In the genomic region with DNA sequence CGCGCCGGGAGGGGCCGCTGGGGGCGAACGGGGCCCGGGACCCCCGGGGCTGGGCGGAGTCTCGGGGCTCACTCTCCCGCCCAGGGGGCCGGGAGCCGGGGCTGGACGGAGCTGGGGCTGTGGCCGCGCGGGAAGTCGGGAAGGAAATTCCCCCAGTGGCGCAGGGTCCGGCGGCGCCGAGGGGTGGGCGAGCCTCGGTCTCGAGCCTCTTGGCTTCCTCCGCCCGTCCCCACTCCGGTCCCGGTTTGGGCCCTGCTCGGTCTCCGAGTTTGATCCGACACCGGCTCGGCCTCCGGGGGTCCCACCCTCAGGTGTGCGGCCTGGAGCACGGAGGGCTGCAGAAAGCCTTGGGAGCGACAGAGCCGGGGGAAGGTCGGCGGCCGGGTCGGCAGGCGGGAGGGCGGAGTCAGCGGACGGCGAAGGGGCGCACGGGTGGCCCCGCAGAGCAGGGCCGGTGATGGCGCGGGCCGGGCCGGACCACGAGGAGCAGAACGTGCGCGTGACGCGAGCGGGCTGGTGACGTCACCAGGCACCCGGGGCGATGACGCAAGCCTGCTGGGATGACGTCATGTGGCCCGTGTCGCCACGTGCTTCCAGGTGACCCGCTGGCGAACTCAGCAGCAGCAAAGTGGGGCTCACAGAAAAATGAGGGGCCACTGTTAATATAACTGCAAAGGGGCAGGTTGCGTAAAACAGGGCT, we compare ENCODE assay signal across 8 cellular contexts. TPM values are rescaled to one million over a fixed set of nuclear protein-coding genes. Genes with fewer than 3 reads are reported as not detected.
DNase-seq lines count a peak whose midpoint lies in the region; ATAC-seq, FAIRE-seq and TF ChIP-seq lines count a peak whose summit lies in the region.

No MANE protein-coding gene starts in this region.

- no peaks in the 10 kb centered on the region for H3K79me2 ChIP-seq in keratinocyte (ENCODE audit: control insufficient read depth, insufficient read depth, low read length)

- peak; percentile 2; the same call in 1 of the 2 replicates for TF ChIP-seq POLR2A in IMR-90 (IDR thresholded peaks at IDR 0.05; ENCODE audit: low read depth, low read length)

- H3K4ac ChIP-seq in IMR-90 (ENCODE audit: low read depth, low read length), result peak overlapping the region; percentile 88

- peak overlapping the region; percentile 21 for H4K5ac ChIP-seq in IMR-90 (ENCODE audit: low read depth, low read length)

- H3K4me1 Mint-ChIP-seq in WTC11, result peaks cover 15% of the 10 kb centered on the region

- H2AK5ac ChIP-seq in IMR-90 (ENCODE audit: low read depth, low read length), result peak overlapping the region; percentile 8

- ATAC-seq in IMR-90 (ENCODE audit: low read depth) (peak; percentile 70), WTC11 (peak; percentile 20), HG03159 (IDR thresholded peaks at IDR 0.05; ENCODE audit: unreplicated experiment) (no peak)

- H3K36me3 Mint-ChIP-seq in WTC11, result no peaks in the 10 kb centered on the region

- H3K27ac Mint-ChIP-seq in WTC11, result peak overlapping the region; percentile 92; the same call in 1 of the 2 replicates

- TF ChIP-seq RAD21 in IMR-90 (IDR thresholded peaks at IDR 0.05; ENCODE audit: low read length), result no peak

- H3K18ac ChIP-seq in IMR-90 (ENCODE audit: low read depth, low read length), result peak overlapping the region; percentile 7; the same call in 1 of the 2 replicates

- H3K4me1 ChIP-seq in IMR-90 (ENCODE audit: control insufficient read depth, insufficient read depth, low read length) (peaks cover 10% of the 10 kb centered on the region), keratinocyte (ENCODE audit: control insufficient read depth, extremely low read depth, insufficient read depth, low read length) (peaks cover 18% of the 10 kb centered on the region)

- peak overlapping the region; percentile 94 for H2AK9ac ChIP-seq in IMR-90 (replicated peaks; ENCODE audit: low read depth, low read length, poor library complexity)

- peak overlapping the region; percentile 48; the same call in 1 of the 2 replicates for H2BK120ac ChIP-seq in IMR-90 (ENCODE audit: low read depth, low read length)

- CTCF ChIA-PET in IMR-90 (lab: Yijun Ruan, JAX) (interaction anchor here (1.0 kb wide), 1 partner anchor 13 kb away, joined by 3 read pairs; a partner anchor contains a TSS), WTC11 (lab: Charles Lee) (interaction anchor here (0.6 to 4.1 kb wide), 15 partner anchors 9 to 339 kb away, joined by 3 to 47 read pairs (median 11); a partner anchor contains a TSS)

- no peaks in the 10 kb centered on the region for H3K9me3 Mint-ChIP-seq in WTC11

- no peaks in the 10 kb centered on the region for H3K27me3 ChIP-seq in IMR-90 (ENCODE audit: control insufficient read depth, insufficient read depth, low read length)
- peaks cover 2% of the 10 kb centered on the region for H3K27me3 ChIP-seq in bronchial epithelial cell (ENCODE audit: control insufficient read depth, insufficient read depth, low read length)
- H3K27me3 ChIP-seq in keratinocyte (ENCODE audit: control insufficient read depth, extremely low read depth, insufficient read depth, low read length), result peaks cover 30% of the 10 kb centered on the region

- H2BK20ac ChIP-seq in IMR-90 (ENCODE audit: low read depth, low read length), result no peak overlapping the region

- dilution Hi-C loops in IMR-90 (cut with HindIII; ENCODE audit: low sequenced_read_pairs, unreplicated experiment), result no loop called here
- dilution Hi-C loops in keratinocyte (cut with MboI; ENCODE audit: extremely low pct_ligation_motif_present, low sequenced_read_pairs), result no loop called here

- H4K91ac ChIP-seq in IMR-90 (ENCODE audit: insufficient read depth, low read depth, low read length), result peak overlapping the region; percentile 69

- H3K36me3 ChIP-seq in IMR-90 (ENCODE audit: control insufficient read depth, insufficient read depth, low read length) (no peaks in the 10 kb centered on the region), bronchial epithelial cell (ENCODE audit: control insufficient read depth, insufficient read depth, low read length) (no peaks in the 10 kb centered on the region), keratinocyte (ENCODE audit: control insufficient read depth in 2 of 2, extremely low read depth in 1 of 2, insufficient read depth in 2 of 2, low read length in 2 of 2) (no peaks in the 10 kb centered on the region)

- DNase-seq in GM03348 (ENCODE audit: low spot score), result peak; percentile 92
- DNase-seq in IMR-90, result peak; percentile 89
- DNase-seq in WTC11 (ENCODE audit: low spot score), result peak; percentile 75
- peak; percentile 52 for DNase-seq in bronchial epithelial cell (ENCODE audit: low read depth)
- DNase-seq in keratinocyte (ENCODE audit: low read depth, low spot score), result no peak
- peak; percentile 57 to 67 (median 57) for DNase-seq in stimulated activated CD4-positive, alpha-beta T cell treated with anti-CD3 and anti-CD28 coated beads, Interleukin-12 subunit alpha, Interleukin-12 subunit beta, amount 100 ng/mL, for 48 hours (ENCODE audit: low read depth in 2 of 3, low spot score in 1 of 3)
- no peak for DNase-seq in iPS-NIHi7 (ENCODE audit: extremely low spot score)

- WGBS in IMR-90 (ENCODE audit: extremely low coverage in 2 of 2, insufficient read length in 1 of 2), 2 experiments, result 1% methylated on average over 58 of the region's 75 CpGs; no CpG with 5 or more reads in 1 of the 2 experiments

- FAIRE-seq in bronchial epithelial cell (lab: Jason Lieb, UNC), result no peak
- peak; percentile 56 for FAIRE-seq in keratinocyte (lab: Jason Lieb, UNC)

- H4K20me1 ChIP-seq in IMR-90 (ENCODE audit: insufficient read depth, low read length) (peaks cover 9% of the 10 kb centered on the region), keratinocyte (ENCODE audit: control insufficient read depth, extremely low read depth, insufficient read depth, low read length) (peaks cover 5% of the 10 kb centered on the region)

- no peak overlapping the region; the same call in 1 of the 2 replicates for H3K56ac ChIP-seq in IMR-90 (ENCODE audit: extremely low read depth, insufficient read depth, low read length)

- H3K4me3 Mint-ChIP-seq in WTC11, result peak overlapping the region; percentile 70

- POLR2A ChIA-PET in IMR-90 (lab: Charles Lee; ENCODE audit: unreplicated experiment) (no interaction called here), WTC11 (lab: Charles Lee) (interaction anchor here (1.4 to 2.9 kb wide), 2 partner anchors 13 to 19 kb away, joined by 8 to 11 read pairs; a partner anchor contains a TSS)

- peak overlapping the region; percentile 42 for H2BK5ac ChIP-seq in IMR-90 (ENCODE audit: low read depth, low read length, poor library complexity, severe bottlenecking)

- peak overlapping the region; percentile 18 for H3K14ac ChIP-seq in IMR-90 (replicated peaks; ENCODE audit: low read depth, low read length)

- H3K27ac ChIP-seq in IMR-90 (ENCODE audit: insufficient read depth, low read length), result peak overlapping the region; percentile 84
- H3K27ac ChIP-seq in keratinocyte (ENCODE audit: control insufficient read depth, insufficient read depth, low read length), result peak overlapping the region; percentile 86

- peak overlapping the region; percentile 89 for H2AFZ ChIP-seq in IMR-90 (replicated peaks; ENCODE audit: low read length, poor library complexity)
- peak overlapping the region; percentile 19 for H2AFZ ChIP-seq in keratinocyte (ENCODE audit: control insufficient read depth, low read length)

- H3K9me3 ChIP-seq in IMR-90 (ENCODE audit: control insufficient read depth, insufficient read depth, low read length), result no peaks in the 10 kb centered on the region
- no peaks in the 10 kb centered on the region for H3K9me3 ChIP-seq in keratinocyte (ENCODE audit: control insufficient read depth, low read depth, low read length)

- intact Hi-C loops in IMR-90 (cut with micrococcal nuclease), result loop anchor here (5.0 kb wide), 1 partner anchor 57 kb away; no protein-coding TSS in a partner anchor

- peak overlapping the region; percentile 29; the same call in 1 of the 2 replicates for H3K23ac ChIP-seq in IMR-90 (ENCODE audit: low read depth, low read length)

- 0 out of 2 replicates have a peak, but pooled peaks have one; percentile 11 for TF ChIP-seq CTCF in IMR-90 (conservative IDR thresholded peaks at IDR 0.05; ENCODE audit: low read depth, low read length)
- TF ChIP-seq CTCF in WTC11 (IDR thresholded peaks at IDR 0.05), result no peak
- TF ChIP-seq CTCF in bronchial epithelial cell (IDR thresholded peaks at IDR 0.05; ENCODE audit: insufficient read depth, low read length, severe bottlenecking), result no peak
- no peak for TF ChIP-seq CTCF in keratinocyte (optimal IDR thresholded peaks at IDR 0.05 in 1 of 3, IDR thresholded peaks at IDR 0.05 in 1 of 3, conservative IDR thresholded peaks at IDR 0.05 in 1 of 3; ENCODE audit: extremely low read depth in 1 of 3, insufficient read depth in 2 of 3, low read length in 3 of 3)

- peak overlapping the region; percentile 68 for H3K4me2 ChIP-seq in IMR-90 (ENCODE audit: low read depth, low read length)
- peak overlapping the region; percentile 82 for H3K4me2 ChIP-seq in keratinocyte (ENCODE audit: control insufficient read depth, extremely low read depth, insufficient read depth, low read depth, low read length)

- H2BK15ac ChIP-seq in IMR-90 (ENCODE audit: low read depth, low read length), result no peak overlapping the region; the same call in 2 of the 3 replicates

- peaks cover 75% of the 10 kb centered on the region for H3K27me3 Mint-ChIP-seq in WTC11 (ENCODE audit: low read depth)

- H3K9ac ChIP-seq in IMR-90 (ENCODE audit: low read depth, low read length) (peak overlapping the region; percentile 59), keratinocyte (ENCODE audit: control insufficient read depth, extremely low read depth, insufficient read depth, low read length) (peak overlapping the region; percentile 91)

- in situ Hi-C loops in IMR-90 (cut with MboI; ENCODE audit: low sequenced_read_pairs), result no loop called here

- H3K9me1 ChIP-seq in IMR-90 (ENCODE audit: insufficient read depth, low read length) (no peaks in the 10 kb centered on the region), keratinocyte (ENCODE audit: control insufficient read depth, extremely low read depth, insufficient read depth, low read length) (no peaks in the 10 kb centered on the region)

- no TSS peak for BruUV-seq in IMR-90 (replicated peaks; lab: Mats Ljungman, UMichigan)

- H3K79me1 ChIP-seq in IMR-90 (ENCODE audit: low read depth in 1 of 2, low read length in 2 of 2), result peaks cover 9 to 35% of the 10 kb centered on the region in 2 experiments; a peak in 3 of 4 replicates

- H3K4me3 ChIP-seq in IMR-90 (ENCODE audit: insufficient read depth, low read depth, low read length) (peak overlapping the region; percentile 59), bronchial epithelial cell (ENCODE audit: low read depth, low read length) (peak overlapping the region; percentile 72), keratinocyte (ENCODE audit: control insufficient read depth in 2 of 3, extremely low read depth in 1 of 3, insufficient read depth in 2 of 3, low read depth in 1 of 3, low read length in 3 of 3) (peak overlapping the region; percentile 59 to 80 (median 66))

- peak overlapping the region; percentile 51 to 85 for H4K8ac ChIP-seq in IMR-90 (ENCODE audit: low read depth in 2 of 2, low read length in 2 of 2)

RNA-seq across cellular contexts. Expression of a gene that starts 0.6 kb away (rescaled TPM):
- total RNA-seq in IMR-90 (2012; rRNA removed) (1.4 and 3.1 TPM in 2 replicates), WTC11 (2021) (4.5 to 10.7 TPM (median 8.3 TPM) in 3 replicates), bronchial epithelial cell (42.6 and 83.5 TPM in 2 replicates)
- polyA plus RNA-seq in IMR-90 (2012; rRNA removed) (11.7 and 18.9 TPM in 2 replicates), keratinocyte (3.0 to 14.7 TPM (median 3.1 TPM) in 3 replicates)
- 21.4 and 27.9 TPM in 2 replicates for polyA plus RNA-seq in IMR-90 (2012; cell fraction: cytosol; rRNA removed)
- 217 and 369 TPM in 2 replicates for polyA plus RNA-seq in IMR-90 (2012; cell fraction: nucleus; rRNA removed; ENCODE audit: low replicate concordance)
- polyA plus RNA-seq in keratinocyte (2011; ENCODE audit: low read depth), result 9.0 TPM
- polyA plus RNA-seq in keratinocyte (2011; cell fraction: cytosol; rRNA removed), result 4.3 and 19.7 TPM in 2 replicates
- 35.8 and 69.8 TPM in 2 replicates for polyA plus RNA-seq in keratinocyte (2011; cell fraction: nucleus; rRNA removed)
- polyA plus RNA-seq in keratinocyte (2012; ENCODE audit: low replicate concordance), result 4.7 and 19.6 TPM in 2 replicates
- polyA minus RNA-seq in keratinocyte, result 0.35 to 0.79 TPM (median 0.76 TPM) in 3 replicates
- polyA minus RNA-seq in keratinocyte (2011; cell fraction: cytosol; rRNA and poly(A)+ RNA removed), result 22.4 TPM
- 5.4 and 11.4 TPM in 2 replicates for polyA minus RNA-seq in keratinocyte (2011; cell fraction: nucleus; rRNA and poly(A)+ RNA removed)

RNA-seq across cellular contexts. Expression of a gene that starts 12.8 kb away (rescaled TPM):
- total RNA-seq in IMR-90 (2012; rRNA removed) (92.2 and 105 TPM in 2 replicates), WTC11 (2021) (29.5 to 38.3 TPM (median 36.1 TPM) in 3 replicates), bronchial epithelial cell (18.2 and 25.7 TPM in 2 replicates)
- polyA plus RNA-seq in IMR-90 (2012; rRNA removed) (99.1 and 138 TPM in 2 replicates), keratinocyte (222 to 711 TPM (median 246 TPM) in 3 replicates)
- 153 and 262 TPM in 2 replicates for polyA plus RNA-seq in IMR-90 (2012; cell fraction: cytosol; rRNA removed)
- 50.0 and 115 TPM in 2 replicates for polyA plus RNA-seq in IMR-90 (2012; cell fraction: nucleus; rRNA removed; ENCODE audit: low replicate concordance)
- 26.1 TPM for polyA plus RNA-seq in keratinocyte (2011; ENCODE audit: low read depth)
- 145 and 468 TPM in 2 replicates for polyA plus RNA-seq in keratinocyte (2011; cell fraction: cytosol; rRNA removed)
- 104 and 161 TPM in 2 replicates for polyA plus RNA-seq in keratinocyte (2011; cell fraction: nucleus; rRNA removed)
- 16.6 and 445 TPM in 2 replicates for polyA plus RNA-seq in keratinocyte (2012; ENCODE audit: low replicate concordance)
- 93.8 to 242 TPM (median 129 TPM) in 3 replicates for polyA minus RNA-seq in keratinocyte
- 327 TPM for polyA minus RNA-seq in keratinocyte (2011; cell fraction: cytosol; rRNA and poly(A)+ RNA removed)
- polyA minus RNA-seq in keratinocyte (2011; cell fraction: nucleus; rRNA and poly(A)+ RNA removed), result 62.5 and 82.8 TPM in 2 replicates

RNA-seq across cellular contexts. Expression of a gene that starts 18.6 kb away (rescaled TPM):
- total RNA-seq in IMR-90 (2012; rRNA removed), result not detected in 2 replicates
- not detected in 2 replicates for polyA plus RNA-seq in IMR-90 (2012; rRNA removed)
- not detected in 2 replicates for polyA plus RNA-seq in IMR-90 (2012; cell fraction: cytosol; rRNA removed)
- 0.02 and 0.03 TPM in 2 replicates for polyA plus RNA-seq in IMR-90 (2012; cell fraction: nucleus; rRNA removed; ENCODE audit: low replicate concordance)
- total RNA-seq in WTC11 (2021), result not detected in 3 replicates
- total RNA-seq in bronchial epithelial cell, result under 0.01 TPM in 1 of 2 replicates, not detected in the other
- not detected in 3 replicates for polyA plus RNA-seq in keratinocyte
- not detected for polyA plus RNA-seq in keratinocyte (2011; ENCODE audit: low read depth)
- not detected in 2 replicates for polyA plus RNA-seq in keratinocyte (2011; cell fraction: cytosol; rRNA removed)
- polyA plus RNA-seq in keratinocyte (2011; cell fraction: nucleus; rRNA removed), result not detected in 2 replicates
- 6.3 and 8.5 TPM in 2 replicates for polyA plus RNA-seq in keratinocyte (2012; ENCODE audit: low replicate concordance)
- not detected in 3 replicates for polyA minus RNA-seq in keratinocyte
- not detected for polyA minus RNA-seq in keratinocyte (2011; cell fraction: cytosol; rRNA and poly(A)+ RNA removed)
- polyA minus RNA-seq in keratinocyte (2011; cell fraction: nucleus; rRNA and poly(A)+ RNA removed), result not detected in 2 replicates

RNA-seq across cellular contexts. Expression of a gene that starts 19.4 kb away (rescaled TPM):
- total RNA-seq in IMR-90 (2012; rRNA removed) (8.1 and 11.4 TPM in 2 replicates), WTC11 (2021) (184 to 198 TPM (median 186 TPM) in 3 replicates), bronchial epithelial cell (117 and 132 TPM in 2 replicates)
- polyA plus RNA-seq in IMR-90 (2012; rRNA removed) (115 and 124 TPM in 2 replicates), keratinocyte (72.4 to 128 TPM (median 115 TPM) in 3 replicates)
- polyA plus RNA-seq in IMR-90 (2012; cell fraction: cytosol; rRNA removed), result 128 and 199 TPM in 2 replicates
- 291 and 688 TPM in 2 replicates for polyA plus RNA-seq in IMR-90 (2012; cell fraction: nucleus; rRNA removed; ENCODE audit: low replicate concordance)
- polyA plus RNA-seq in keratinocyte (2011; ENCODE audit: low read depth), result 39.1 TPM
- polyA plus RNA-seq in keratinocyte (2011; cell fraction: cytosol; rRNA removed), result 16.3 and 42.4 TPM in 2 replicates
- polyA plus RNA-seq in keratinocyte (2011; cell fraction: nucleus; rRNA removed), result 502 and 631 TPM in 2 replicates
- polyA plus RNA-seq in keratinocyte (2012; ENCODE audit: low replicate concordance), result 81.1 and 250 TPM in 2 replicates
- polyA minus RNA-seq in keratinocyte, result 138 to 307 TPM (median 166 TPM) in 3 replicates
- 279 TPM for polyA minus RNA-seq in keratinocyte (2011; cell fraction: cytosol; rRNA and poly(A)+ RNA removed)
- polyA minus RNA-seq in keratinocyte (2011; cell fraction: nucleus; rRNA and poly(A)+ RNA removed), result 641 and 796 TPM in 2 replicates

RNA-seq across cellular contexts. Expression of a gene that starts 34.2 kb away (rescaled TPM):
- total RNA-seq in IMR-90 (2012; rRNA removed), result 0.28 and 0.54 TPM in 2 replicates
- polyA plus RNA-seq in IMR-90 (2012; rRNA removed), result 2.1 and 2.3 TPM in 2 replicates
- 0.66 and 1.7 TPM in 2 replicates for polyA plus RNA-seq in IMR-90 (2012; cell fraction: cytosol; rRNA removed)
- polyA plus RNA-seq in IMR-90 (2012; cell fraction: nucleus; rRNA removed; ENCODE audit: low replicate concordance), result 8.1 and 24.8 TPM in 2 replicates
- 2.9 to 3.4 TPM (median 3.0 TPM) in 3 replicates for total RNA-seq in WTC11 (2021)
- total RNA-seq in bronchial epithelial cell, result 1.6 and 5.4 TPM in 2 replicates
- 2.5 to 4.9 TPM (median 3.8 TPM) in 3 replicates for polyA plus RNA-seq in keratinocyte
- polyA plus RNA-seq in keratinocyte (2011; ENCODE audit: low read depth), result 4.0 TPM
- polyA plus RNA-seq in keratinocyte (2011; cell fraction: cytosol; rRNA removed), result 1.4 and 4.6 TPM in 2 replicates
- 14.0 and 25.9 TPM in 2 replicates for polyA plus RNA-seq in keratinocyte (2011; cell fraction: nucleus; rRNA removed)
- 10.0 and 12.7 TPM in 2 replicates for polyA plus RNA-seq in keratinocyte (2012; ENCODE audit: low replicate concordance)
- 2.1 to 7.9 TPM (median 2.2 TPM) in 3 replicates for polyA minus RNA-seq in keratinocyte
- polyA minus RNA-seq in keratinocyte (2011; cell fraction: cytosol; rRNA and poly(A)+ RNA removed), result 5.8 TPM
- polyA minus RNA-seq in keratinocyte (2011; cell fraction: nucleus; rRNA and poly(A)+ RNA removed), result 9.8 and 12.5 TPM in 2 replicates

Comparison
In these comparisons a context has a peak if more than half of its experiments do, and no peak if none do; other contexts are left out.
1. DNase-seq: peak in GM03348 (single experiment), IMR-90 (single experiment), WTC11 (single experiment), bronchial epithelial cell (single experiment) and stimulated activated CD4-positive, alpha-beta T cell treated with anti-CD3 and anti-CD28 coated beads, Interleukin-12 subunit alpha, Interleukin-12 subunit beta, amount 100 ng/mL, for 48 hours (3 of 3); none in keratinocyte (single experiment) and iPS-NIHi7 (single experiment).
2. Peak in every context shown above with its lines, with median percentiles within 50 percentile points of each other: H3K4me3 ChIP-seq.